ENCODE assay signal across 18 cellular contexts in genomic region chr1:8506995-8507615, GRCh38.
DNase-seq lines count a peak whose midpoint lies in the region; ATAC-seq and TF ChIP-seq lines count a peak whose summit lies in the region.
"Had no signal": no experiment of that assay in that cellular context is flagged by ENCODE, and none has a peak within 500 bp of the region (broad histone marks: within the 10 kb centered on the region; RNA-seq: fewer than 3 reads in every experiment).

No MANE protein-coding gene starts in this region.

- H3K27me3 Mint-ChIP-seq in activated naive CD8-positive, alpha-beta T cell, result no peaks in the 10 kb centered on the region
- H3K27me3 Mint-ChIP-seq in activated naive CD8-positive, alpha-beta T cell treated with anti-CD3 and anti-CD28 coated beads for 36 hours, result no peaks in the 10 kb centered on the region
- H3K27me3 Mint-ChIP-seq in nephron (ENCODE audit: low read depth), result no peaks in the 10 kb centered on the region
- no peaks in the 10 kb centered on the region for H3K27me3 Mint-ChIP-seq in stimulated activated memory B cell treated with anti-CD40 and anti-IgM and Interleukin-4, amounts not matched to agents 10 μg/mL and 1 μg/mL and 100 μg/mL, for 72 hours

- no peaks in the 10 kb centered on the region for H3K9me3 ChIP-seq in uterus
- H3K9me3 ChIP-seq: body of pancreas, mucosa of descending colon, pancreas, spleen had no signal

- no peaks in the 10 kb centered on the region for H3K9me3 Mint-ChIP-seq in activated naive CD8-positive, alpha-beta T cell (ENCODE audit: low read depth)
- no peaks in the 10 kb centered on the region for H3K9me3 Mint-ChIP-seq in activated naive CD8-positive, alpha-beta T cell treated with anti-CD3 and anti-CD28 coated beads for 36 hours
- peaks cover 4% of the 10 kb centered on the region for H3K9me3 Mint-ChIP-seq in nephron
- H3K9me3 Mint-ChIP-seq in stimulated activated memory B cell treated with anti-CD40 and anti-IgM and Interleukin-4, amounts not matched to agents 10 μg/mL and 1 μg/mL and 100 μg/mL, for 72 hours, result no peaks in the 10 kb centered on the region
- H3K9me3 Mint-ChIP-seq: CD8-positive, alpha-beta T cell had no signal

- DNase-seq in activated naive CD8-positive, alpha-beta T cell treated with anti-CD3 and anti-CD28 coated beads for 36 hours, result no peak
- DNase-seq in caudate nucleus (lab: John Stamatoyannopoulos, UW) (no peak), uterus (no peak), NOMO-1 treated with DMSO at 0.1 percent for 48 hours (lab: John Stamatoyannopoulos, UW; ENCODE audit: unreplicated experiment) (no peak)
- DNase-seq: activated CD8-positive, alpha-beta T cell treated with anti-CD3 and anti-CD28 coated beads, Interleukin-2, amount 10 ng/mL, durations not matched to agents 7 days and 5 days; activated effector memory CD4-positive, alpha-beta T cell treated with Interleukin-2 at 50 U/mL for 16 hours; body of pancreas; CD8-positive, alpha-beta T cell; mucosa of descending colon; NCI-H1105 treated with DMSO at 0.1 percent for 48 hours; pancreas; spleen; WERI-Rb-1 had no signal

- H3K4me3 ChIP-seq in uterus, result no peak overlapping the region
- H3K4me3 ChIP-seq: body of pancreas, mucosa of descending colon, pancreas, spleen had no signal

- no peaks in the 10 kb centered on the region for H3K36me3 ChIP-seq in uterus
- H3K36me3 ChIP-seq: pancreas had no signal

- peak overlapping the region; percentile 37 for H3K27ac ChIP-seq in caudate nucleus (ENCODE audit: low read depth, low read length)
- H3K27ac ChIP-seq in uterus, result peak overlapping the region; percentile 83 to 95
- H3K27ac ChIP-seq: body of pancreas, KMS-11, pancreas, WERI-Rb-1 had no signal

- H3K27me3 ChIP-seq in uterus, result no peaks in the 10 kb centered on the region
- H3K27me3 ChIP-seq: body of pancreas, pancreas, spleen had no signal

- H3K36me3 Mint-ChIP-seq in activated naive CD8-positive, alpha-beta T cell, result peaks cover 5% of the 10 kb centered on the region
- H3K36me3 Mint-ChIP-seq in activated naive CD8-positive, alpha-beta T cell treated with anti-CD3 and anti-CD28 coated beads for 36 hours, result peaks cover 6% of the 10 kb centered on the region
- H3K36me3 Mint-ChIP-seq in nephron (ENCODE audit: low read depth), result peaks cover 58% of the 10 kb centered on the region
- peaks cover 31% of the 10 kb centered on the region for H3K36me3 Mint-ChIP-seq in stimulated activated memory B cell treated with anti-CD40 and anti-IgM and Interleukin-4, amounts not matched to agents 10 μg/mL and 1 μg/mL and 100 μg/mL, for 72 hours

- peaks cover 41% of the 10 kb centered on the region for H3K4me1 Mint-ChIP-seq in activated naive CD8-positive, alpha-beta T cell (ENCODE audit: low read depth)
- peaks cover 28% of the 10 kb centered on the region for H3K4me1 Mint-ChIP-seq in activated naive CD8-positive, alpha-beta T cell treated with anti-CD3 and anti-CD28 coated beads for 36 hours
- peaks cover 27% of the 10 kb centered on the region for H3K4me1 Mint-ChIP-seq in nephron
- H3K4me1 Mint-ChIP-seq in stimulated activated memory B cell treated with anti-CD40 and anti-IgM and Interleukin-4, amounts not matched to agents 10 μg/mL and 1 μg/mL and 100 μg/mL, for 72 hours, result peaks cover 30% of the 10 kb centered on the region

- H3K27ac Mint-ChIP-seq in activated naive CD8-positive, alpha-beta T cell, result peak overlapping the region; percentile 50
- H3K27ac Mint-ChIP-seq in activated naive CD8-positive, alpha-beta T cell treated with anti-CD3 and anti-CD28 coated beads for 36 hours, result no peak overlapping the region
- H3K27ac Mint-ChIP-seq in nephron, result peak overlapping the region; percentile 27 to 79 (median 44)
- H3K27ac Mint-ChIP-seq in stimulated activated memory B cell treated with anti-CD40 and anti-IgM and Interleukin-4, amounts not matched to agents 10 μg/mL and 1 μg/mL and 100 μg/mL, for 72 hours, result no peak overlapping the region
- H3K27ac Mint-ChIP-seq: activated CD8-positive, alpha-beta T cell treated with anti-CD3 and anti-CD28 coated beads, Interleukin-2, amount 10 ng/mL, durations not matched to agents 7 days and 5 days; CD8-positive, alpha-beta T cell had no signal

- TF ChIP-seq CTCF in nephron (IDR thresholded peaks at IDR 0.05; ENCODE audit: unreplicated experiment in 3 of 3), result no peak
- TF ChIP-seq CTCF in uterus (IDR thresholded peaks at IDR 0.05), result no peak

- TF ChIP-seq POLR2A in uterus (IDR thresholded peaks at IDR 0.05), result no peak

- H3K4me3 Mint-ChIP-seq in activated naive CD8-positive, alpha-beta T cell, result no peak overlapping the region
- H3K4me3 Mint-ChIP-seq in activated naive CD8-positive, alpha-beta T cell treated with anti-CD3 and anti-CD28 coated beads for 36 hours, result no peak overlapping the region
- no peak overlapping the region for H3K4me3 Mint-ChIP-seq in nephron
- H3K4me3 Mint-ChIP-seq in stimulated activated memory B cell treated with anti-CD40 and anti-IgM and Interleukin-4, amounts not matched to agents 10 μg/mL and 1 μg/mL and 100 μg/mL, for 72 hours, result no peak overlapping the region
- H3K4me3 Mint-ChIP-seq: activated CD8-positive, alpha-beta T cell treated with anti-CD3 and anti-CD28 coated beads, Interleukin-2, amount 10 ng/mL, durations not matched to agents 7 days and 5 days; CD8-positive, alpha-beta T cell had no signal

- peaks cover 0 to 15% of the 10 kb centered on the region in 2 donors for H3K4me1 ChIP-seq in uterus
- H3K4me1 ChIP-seq: body of pancreas, pancreas had no signal

- intact Hi-C loops in uterus (cut with DNase I; ENCODE audit: low total_unique reads), result no loop called here

- ATAC-seq in stimulated activated memory B cell treated with anti-CD40 and anti-IgM and Interleukin-4, amounts not matched to agents 10 μg/mL and 1 μg/mL and 100 μg/mL, for 72 hours, result no peak
- no peak for ATAC-seq in GM18868 (IDR thresholded peaks at IDR 0.05; ENCODE audit: unreplicated experiment)
- ATAC-seq: activated CD8-positive, alpha-beta T cell treated with anti-CD3 and anti-CD28 coated beads, Interleukin-2, amount 10 ng/mL, durations not matched to agents 7 days and 5 days; body of pancreas; CD8-positive, alpha-beta T cell; mucosa of descending colon; pancreas had no signal

Comparison
In these comparisons a context has a peak if more than half of its experiments do, and no peak if none do; other contexts are left out.
1. H3K27ac Mint-ChIP-seq: peak in activated naive CD8-positive, alpha-beta T cell (single experiment) and nephron (3 of 3); none in activated naive CD8-positive, alpha-beta T cell treated with anti-CD3 and anti-CD28 coated beads for 36 hours (single experiment) and stimulated activated memory B cell treated with anti-CD40 and anti-IgM and Interleukin-4, amounts not matched to agents 10 μg/mL and 1 μg/mL and 100 μg/mL, for 72 hours (single experiment).